8 cellular contexts compared by ENCODE assay signal in genomic region chr13:97222934-97223710, GRCh38. TPM values are rescaled to one million over a fixed set of nuclear protein-coding genes. Genes with fewer than 3 reads are reported as not detected.
A peak's percentile ranks its signal among the peaks of the same experiment; 100 is the strongest.
DNase-seq lines count a peak whose midpoint lies in the region; ATAC-seq and TF ChIP-seq lines count a peak whose summit lies in the region.

No MANE protein-coding gene starts in this region.

- no peaks in the 10 kb centered on the region for H3K27me3 Mint-ChIP-seq in activated CD4-positive, alpha-beta T cell treated with anti-CD3 and anti-CD28 coated beads for 36 hours

- H3K9me3 ChIP-seq in SJCRH30 (replicated peaks) = no peaks in the 10 kb centered on the region

- no peak for ATAC-seq in activated CD4-positive, alpha-beta T cell treated with anti-CD3 and anti-CD28 coated beads for 36 hours
- ATAC-seq in GM19455 (IDR thresholded peaks at IDR 0.05; ENCODE audit: unreplicated experiment) (no peak), left colon (no peak)

- intact Hi-C loops in activated CD4-positive, alpha-beta T cell treated with anti-CD3 and anti-CD28 coated beads for 36 hours (cut with DNase I, micrococcal nuclease) = loop anchor here (1.0 to 10.0 kb wide), 9 partner anchors 34 to 1352 kb away; partner anchors contain the start of gene STK24 (in 1 of the 2)
- intact Hi-C loops in left colon (cut with DNase I, micrococcal nuclease) = loop anchor here in 1 of 2 donors (5.0 to 10.0 kb wide), 3 partner anchors 111 to 212 kb away; partner anchors contain the start of gene RAP2A

- peak overlapping the region; percentile 67 for H3K4me3 ChIP-seq in SJCRH30
- peak overlapping the region; percentile 74 for H3K4me3 ChIP-seq in fibroblast of mammary gland (ENCODE audit: control insufficient read depth, low read depth, low read length)
- H3K4me3 ChIP-seq in H7 (ENCODE audit: insufficient read depth, low read depth, low read length) = no peak overlapping the region

- H3K4me3 Mint-ChIP-seq in activated CD4-positive, alpha-beta T cell treated with anti-CD3 and anti-CD28 coated beads for 36 hours = peak overlapping the region; percentile 80

- no peaks in the 10 kb centered on the region for H3K36me3 Mint-ChIP-seq in activated CD4-positive, alpha-beta T cell treated with anti-CD3 and anti-CD28 coated beads for 36 hours (ENCODE audit: low read depth)

- H3K4me1 Mint-ChIP-seq in activated CD4-positive, alpha-beta T cell treated with anti-CD3 and anti-CD28 coated beads for 36 hours = peaks cover 41% of the 10 kb centered on the region

- peaks cover 18% of the 10 kb centered on the region for H3K4me1 ChIP-seq in SJCRH30

- H3K27me3 ChIP-seq in SJCRH30 = no peaks in the 10 kb centered on the region
- peaks cover 43% of the 10 kb centered on the region for H3K27me3 ChIP-seq in H7 (ENCODE audit: control insufficient read depth, insufficient read depth, low read length)

- POLR2A ChIA-PET in activated CD4-positive, alpha-beta T cell treated with anti-CD3 and anti-CD28 coated beads for 36 hours (lab: Charles Lee) = interaction anchor here (0.8 kb wide), 1 partner anchor 68 kb away, joined by 3 read pairs; no protein-coding TSS in a partner anchor

- DNase-seq in activated CD4-positive, alpha-beta T cell treated with anti-CD3 and anti-CD28 coated beads for 36 hours = no peak
- no peak for DNase-seq in activated CD4-positive, alpha-beta T cell treated with anti-CD3 and anti-CD28 coated beads for 48 hours
- peak in 1 of 2 experiments; percentile 16 for DNase-seq in SJCRH30
- no peak for DNase-seq in fibroblast of mammary gland (ENCODE audit: low read depth)
- DNase-seq in renal cortical epithelial cell (ENCODE audit: low read depth) = peak; percentile 95
- DNase-seq in H7 = no peak
- no peak for DNase-seq in left colon

- H3K27ac ChIP-seq in SJCRH30 = peak overlapping the region; percentile 85

- CTCF ChIA-PET in activated CD4-positive, alpha-beta T cell treated with anti-CD3 and anti-CD28 coated beads for 36 hours (lab: Charles Lee) = interaction anchor here (0.6 to 4.5 kb wide), 15 partner anchors 9 to 205 kb away, joined by 3 to 29 read pairs (median 3); no protein-coding TSS in a partner anchor

- H3K36me3 ChIP-seq in SJCRH30 (no peaks in the 10 kb centered on the region; the same call in 1 of the 2 replicates), H7 (replicated peaks; ENCODE audit: control insufficient read depth, insufficient read depth, low read length) (no peaks in the 10 kb centered on the region)

- no peak for TF ChIP-seq CTCF in fibroblast of mammary gland (conservative IDR thresholded peaks at IDR 0.05; ENCODE audit: control insufficient read depth, insufficient read depth, low read depth, low read length)

- H3K9me3 Mint-ChIP-seq in activated CD4-positive, alpha-beta T cell treated with anti-CD3 and anti-CD28 coated beads for 36 hours (ENCODE audit: low read depth) = no peaks in the 10 kb centered on the region

- peak overlapping the region; percentile 95 for H3K27ac Mint-ChIP-seq in activated CD4-positive, alpha-beta T cell treated with anti-CD3 and anti-CD28 coated beads for 36 hours

RNA-seq across cellular contexts. Expression of gene MBNL2, which starts 1.0 kb away (rescaled TPM):
- total RNA-seq in activated CD4-positive, alpha-beta T cell treated with anti-CD3 and anti-CD28 coated beads for 36 hours = 10 to 100 TPM; 16.7 to 24.5 TPM
- total RNA-seq in SJCRH30 (2014; rRNA removed; shearing (Covaris generic)) = 32.9 and 33.4 TPM in 2 replicates
- total RNA-seq in renal cortical epithelial cell (36.5 and 124 TPM in 2 replicates), left colon (10 to 100 TPM; 31.4 to 50.1 TPM)
- 0.37 and 1.0 TPM in 2 replicates for total RNA-seq in H7 (2014; rRNA removed; shearing (Covaris generic))
